Comparison of ENCODE assay signal across 17 cellular contexts in genomic region chr1:15219280-15220023, GRCh38. TPM values are rescaled to one million over a fixed set of nuclear protein-coding genes. Genes with fewer than 3 reads are reported as not detected.
"Had no signal": no experiment of that assay in that cellular context is flagged by ENCODE, and none has a peak within 500 bp of the region (broad histone marks: within the 10 kb centered on the region; RNA-seq: fewer than 3 reads in every experiment).

No MANE protein-coding gene starts in this region.

- H3K4me3 Mint-ChIP-seq: activated naive CD8-positive, alpha-beta T cell; activated T-cell treated with anti-CD3 and anti-CD28 coated beads, Interleukin-2, amount 50 U/mL, for 72 hours; naive thymus-derived CD4-positive, alpha-beta T cell; T-helper 1 cell treated with Interleukin-12 subunit alpha and Interleukin-12 subunit beta and Interleukin-4 antibody, amounts not matched to agents 30 μg/mL and 1 μg/mL, for 36 hours had no signal

- H3K4me3 ChIP-seq: cardiac muscle cell, hepatocyte, ovary, spleen, tibial nerve, vagina had no signal

- ATAC-seq: activated T-cell treated with anti-CD3 and anti-CD28 coated beads, Interleukin-2, amount 50 U/mL, for 72 hours; foreskin keratinocyte had no signal

- H3K36me3 Mint-ChIP-seq: activated naive CD8-positive, alpha-beta T cell; naive thymus-derived CD4-positive, alpha-beta T cell had no signal

- H3K9me3 ChIP-seq: ovary, spleen, tibial nerve, vagina had no signal

- DNase-seq: activated CD4-positive, alpha-beta T cell treated with anti-CD3 and anti-CD28 coated beads, Interleukin-2, amount 50 U/mL, for 1 hour; activated T-cell treated with anti-CD3 and anti-CD28 coated beads, Interleukin-2, amount 50 U/mL, for 72 hours; amygdala; effector memory CD8-positive, alpha-beta T cell; foreskin keratinocyte; naive thymus-derived CD4-positive, alpha-beta T cell; spleen; stimulated activated CD4-positive, alpha-beta T cell treated with anti-CD3 and anti-CD28 coated beads, Interleukin-4, amount 100 ng/mL, for 4 hours; stimulated activated naive CD4-positive, alpha-beta T cell; substantia nigra had no signal

- H3K27ac ChIP-seq: cardiac muscle cell, foreskin keratinocyte, hepatocyte, ovary, spleen, tibial nerve, vagina had no signal

- H3K36me3 ChIP-seq: ovary had no signal

- H3K4me1 ChIP-seq: foreskin keratinocyte had no signal

- H3K9me3 Mint-ChIP-seq: activated T-cell treated with anti-CD3 and anti-CD28 coated beads, Interleukin-2, amount 50 U/mL, for 72 hours; effector memory CD8-positive, alpha-beta T cell; naive thymus-derived CD4-positive, alpha-beta T cell; T-helper 1 cell treated with Interleukin-12 subunit alpha and Interleukin-12 subunit beta and Interleukin-4 antibody, amounts not matched to agents 30 μg/mL and 1 μg/mL, for 36 hours had no signal

- H3K27ac Mint-ChIP-seq: activated naive CD8-positive, alpha-beta T cell; activated T-cell treated with anti-CD3 and anti-CD28 coated beads, Interleukin-2, amount 50 U/mL, for 72 hours; naive thymus-derived CD4-positive, alpha-beta T cell; T-helper 1 cell treated with Interleukin-12 subunit alpha and Interleukin-12 subunit beta and Interleukin-4 antibody, amounts not matched to agents 30 μg/mL and 1 μg/mL, for 36 hours had no signal

- H3K27me3 ChIP-seq: cardiac muscle cell, foreskin keratinocyte, hepatocyte, ovary, spleen, tibial nerve, vagina had no signal

RNA-seq across cellular contexts. Expression of gene FHAD1, which starts 27.6 kb away (rescaled TPM):
- total RNA-seq: vagina had no signal
- polyA plus RNA-seq: naive thymus-derived CD4-positive, alpha-beta T cell had no signal
